13 cellular contexts compared by ENCODE assay signal in the genomic region with DNA sequence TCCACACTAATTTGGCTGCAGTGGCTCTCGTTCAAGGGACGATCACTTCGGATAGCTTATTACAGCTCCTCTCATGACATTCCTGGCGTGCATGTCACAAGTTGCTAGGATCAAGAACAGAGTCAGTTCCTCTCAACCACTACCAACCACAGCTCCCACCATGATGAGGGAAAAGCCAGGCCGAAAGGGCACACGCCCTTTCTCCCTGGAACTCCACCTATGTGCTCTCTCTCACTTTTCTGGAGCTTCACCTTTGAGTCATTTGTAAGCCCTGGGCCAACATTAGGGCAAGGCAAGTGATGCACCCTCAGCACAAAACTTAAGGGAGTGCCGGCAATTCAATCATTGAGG. TPM values are rescaled to one million over a fixed set of nuclear protein-coding genes. Genes with fewer than 3 reads are reported as not detected.
A peak's percentile ranks its signal among the peaks of the same experiment; 100 is the strongest.
DNase-seq lines count a peak whose midpoint lies in the region; ATAC-seq and TF ChIP-seq lines count a peak whose summit lies in the region.
"Had no signal": no experiment of that assay in that cellular context is flagged by ENCODE, and none has a peak within 500 bp of the region (broad histone marks: within the 10 kb centered on the region; RNA-seq: fewer than 3 reads in every experiment).

No MANE protein-coding gene starts in this region.

- no peak overlapping the region for H3K27ac ChIP-seq in CD4-positive, alpha-beta memory T cell (ENCODE audit: low read depth, low read length)
- H3K27ac ChIP-seq in neutrophil = peak overlapping the region; percentile 50

- intact Hi-C loops in CD4-positive, alpha-beta memory T cell (cut with micrococcal nuclease) = no loop called here
- intact Hi-C loops in dendritic cell treated with granulocyte-macrophage colony-stimulating factor and Interleukin-4, amounts not matched to agents 40 ng/mL and 50 ng/mL, for 4 days (cut with micrococcal nuclease) = no loop called here

- H3K36me3 ChIP-seq in CD4-positive, alpha-beta memory T cell (ENCODE audit: insufficient read depth, low read length) = no peaks in the 10 kb centered on the region
- H3K36me3 ChIP-seq in neutrophil = no peaks in the 10 kb centered on the region

- no peaks in the 10 kb centered on the region for H3K27me3 Mint-ChIP-seq in CD4-positive, alpha-beta memory T cell
- H3K27me3 Mint-ChIP-seq in dendritic cell treated with granulocyte-macrophage colony-stimulating factor and Interleukin-4, amounts not matched to agents 40 ng/mL and 50 ng/mL, for 4 days = peaks cover 21% of the 10 kb centered on the region

- H3K9me3 ChIP-seq in CD4-positive, alpha-beta memory T cell (ENCODE audit: control insufficient read depth in 1 of 2, low read length in 2 of 2) = no peaks in the 10 kb centered on the region
- H3K9me3 ChIP-seq in neutrophil = no peaks in the 10 kb centered on the region
- H3K9me3 ChIP-seq: mucosa of descending colon had no signal

- H3K4me3 Mint-ChIP-seq in CD4-positive, alpha-beta memory T cell = peak overlapping the region in 6 of 8 donors; percentile 2 to 52 (median 26)
- no peak overlapping the region for H3K4me3 Mint-ChIP-seq in dendritic cell treated with granulocyte-macrophage colony-stimulating factor and Interleukin-4, amounts not matched to agents 40 ng/mL and 50 ng/mL, for 4 days

- CTCF ChIA-PET in CD4-positive, alpha-beta memory T cell (lab: Charles Lee; ENCODE audit: partially characterized antibody) = interaction anchor here (2.0 kb wide), 1 partner anchor 22 kb away, joined by 10 read pairs; no protein-coding TSS in a partner anchor
- CTCF ChIA-PET in GM10248 (lab: Yijun Ruan, JAX) = interaction anchor here (1.1 to 2.8 kb wide), 4 partner anchors 14 to 113 kb away, joined by 3 to 25 read pairs (median 6); no protein-coding TSS in a partner anchor

- no peak for TF ChIP-seq CTCF in GM10248 (IDR thresholded peaks at IDR 0.05; ENCODE audit: control extremely low read depth, extremely low read depth, low read depth, missing control alignments)
- no peak for TF ChIP-seq CTCF in neutrophil (IDR thresholded peaks at IDR 0.05)

- H3K9me3 Mint-ChIP-seq in CD4-positive, alpha-beta memory T cell = no peaks in the 10 kb centered on the region
- H3K9me3 Mint-ChIP-seq in dendritic cell treated with granulocyte-macrophage colony-stimulating factor and Interleukin-4, amounts not matched to agents 40 ng/mL and 50 ng/mL, for 4 days = no peaks in the 10 kb centered on the region

- H3K36me3 Mint-ChIP-seq in CD4-positive, alpha-beta memory T cell = peaks cover 0 to 3% of the 10 kb centered on the region in 2 donors
- H3K36me3 Mint-ChIP-seq in dendritic cell treated with granulocyte-macrophage colony-stimulating factor and Interleukin-4, amounts not matched to agents 40 ng/mL and 50 ng/mL, for 4 days (ENCODE audit: low read depth) = no peaks in the 10 kb centered on the region

- ATAC-seq in GM21786 (IDR thresholded peaks at IDR 0.05; ENCODE audit: unreplicated experiment) = no peak
- ATAC-seq: mucosa of descending colon, sciatic nerve had no signal

- no peak overlapping the region for H3K4me3 ChIP-seq in CD4-positive, alpha-beta memory T cell (ENCODE audit: low read length in 2 of 2)
- no peak overlapping the region for H3K4me3 ChIP-seq in neutrophil (ENCODE audit: low read depth in 1 of 2, low read length in 1 of 2)
- H3K4me3 ChIP-seq: mucosa of descending colon had no signal

- no peaks in the 10 kb centered on the region for H3K27me3 ChIP-seq in CD4-positive, alpha-beta memory T cell (ENCODE audit: insufficient read depth, low read length)
- peaks cover 33% of the 10 kb centered on the region for H3K27me3 ChIP-seq in neutrophil

- POLR2A ChIA-PET in CD4-positive, alpha-beta memory T cell (lab: Charles Lee; ENCODE audit: partially characterized antibody) = no interaction called here
- POLR2A ChIA-PET in GM10248 (lab: Yijun Ruan, JAX) = no interaction called here

- peak overlapping the region in 2 of 7 donors; percentile 53 to 84 for H3K27ac Mint-ChIP-seq in CD4-positive, alpha-beta memory T cell
- H3K27ac Mint-ChIP-seq in dendritic cell treated with granulocyte-macrophage colony-stimulating factor and Interleukin-4, amounts not matched to agents 40 ng/mL and 50 ng/mL, for 4 days = peak overlapping the region; percentile 53

- peaks cover 12% of the 10 kb centered on the region for H3K4me1 ChIP-seq in CD4-positive, alpha-beta memory T cell (ENCODE audit: insufficient read depth, low read length)
- H3K4me1 ChIP-seq in neutrophil (ENCODE audit: control insufficient read depth in 1 of 2, insufficient read depth in 1 of 2, low read depth in 1 of 2, low read length in 1 of 2) = peaks cover 13 to 21% of the 10 kb centered on the region in 2 experiments

- H3K4me1 Mint-ChIP-seq in CD4-positive, alpha-beta memory T cell = peaks cover 5 to 12% (median 7%) of the 10 kb centered on the region in 4 donors
- H3K4me1 Mint-ChIP-seq in dendritic cell treated with granulocyte-macrophage colony-stimulating factor and Interleukin-4, amounts not matched to agents 40 ng/mL and 50 ng/mL, for 4 days (ENCODE audit: low read depth) = peaks cover 16% of the 10 kb centered on the region

- no peak for DNase-seq in CD4-positive, alpha-beta memory T cell
- DNase-seq in GM10248 (ENCODE audit: extremely low spot score) = peak; percentile 8
- no peak for DNase-seq in NCI-H2107 treated with DMSO at 0.1 percent for 48 hours (lab: John Stamatoyannopoulos, UW; ENCODE audit: unreplicated experiment)
- no peak for DNase-seq in NCI-H510A treated with DMSO at 0.1 percent for 48 hours (lab: John Stamatoyannopoulos, UW)
- DNase-seq: activated CD8-positive, alpha-beta memory T cell treated with anti-CD3 and anti-CD28 coated beads for 24 hours; mucosa of descending colon; NCI-H2171 had no signal

RNA-seq across cellular contexts. Expression of a gene that starts 1.6 kb away (rescaled TPM):
- total RNA-seq in CD4-positive, alpha-beta memory T cell = 1 to 10 TPM; 1.5 to 1.8 TPM
- 1 to 10 TPM; 1.9 to 2.2 TPM for polyA plus RNA-seq in CD4-positive, alpha-beta memory T cell

RNA-seq across cellular contexts. Expression of a gene that starts 2.2 kb away (rescaled TPM):
- under 1 TPM in 1 of 2 experiments, not detected in 1; 0.28 TPM for total RNA-seq in CD4-positive, alpha-beta memory T cell
- polyA plus RNA-seq in CD4-positive, alpha-beta memory T cell = not detected
- total RNA-seq: fibroblast of villous mesenchyme; T-helper 1 cell treated with Interleukin-12 subunit alpha and Interleukin-12 subunit beta and Interleukin-4 antibody, amounts not matched to agents 30 ng/mL and 1 ng/mL, for 36 hours had no signal
